Comparison of ENCODE assay signal across 8 cellular contexts in the genomic region with DNA sequence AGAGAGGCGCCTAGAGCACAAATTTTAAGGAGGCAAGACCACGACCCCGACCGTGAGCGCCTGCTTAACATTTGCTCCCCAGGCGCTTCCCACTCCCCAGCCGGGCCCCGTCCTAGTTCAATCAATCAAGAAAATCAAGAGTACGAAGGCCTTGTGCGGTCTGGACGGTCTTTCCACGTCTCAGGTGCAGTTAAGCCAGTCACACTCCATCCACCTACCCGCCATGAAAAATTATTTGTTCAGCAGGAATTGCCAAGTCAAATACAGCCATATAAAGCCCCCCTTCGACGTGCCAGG. TPM values are rescaled to one million over a fixed set of nuclear protein-coding genes. Genes with fewer than 3 reads are reported as not detected.
DNase-seq lines count a peak whose midpoint lies in the region; ATAC-seq and TF ChIP-seq lines count a peak whose summit lies in the region.

No MANE protein-coding gene starts in this region.

- no CpG with 5 or more reads among the region's 15 CpGs for WGBS in neuronal stem cell (ENCODE audit: extremely low coverage in 2 of 2, insufficient read length in 2 of 2, insufficient replicate concordance in 1 of 2), 2 donors

- H3K36me3 ChIP-seq in Panc1 (ENCODE audit: control insufficient read depth, insufficient read depth, low read length) = no peaks in the 10 kb centered on the region; the same call in 1 of the 2 replicates
- H3K36me3 ChIP-seq in neuronal stem cell (replicated peaks in 1 of 2; ENCODE audit: control insufficient read depth in 2 of 2, insufficient read depth in 2 of 2, low read length in 2 of 2) = peaks cover 2 to 24% of the 10 kb centered on the region in 2 donors

- ATAC-seq in Panc1 = peak; percentile 2; the same call in 1 of the 2 replicates
- ATAC-seq in esophagus mucosa = peak; percentile 26

- H2BK12ac ChIP-seq in neuronal stem cell (ENCODE audit: low read length) = peak overlapping the region; percentile 4

- H3K4me2 ChIP-seq in neuronal stem cell (ENCODE audit: insufficient read depth, low read length, poor library complexity, severe bottlenecking) = peak overlapping the region; percentile 85

- H3K27me3 ChIP-seq in Panc1 (ENCODE audit: control insufficient read depth, insufficient read depth, low read length) = no peaks in the 10 kb centered on the region
- no peaks in the 10 kb centered on the region for H3K27me3 ChIP-seq in neuronal stem cell (ENCODE audit: control insufficient read depth in 3 of 3, insufficient read depth in 3 of 3, low read depth in 1 of 3, low read length in 3 of 3)

- no peak overlapping the region for H4K8ac ChIP-seq in neuronal stem cell (ENCODE audit: low read depth, low read length)

- CTCF ChIA-PET in Panc1 (lab: Charles Lee) = no interaction called here

- POLR2A ChIA-PET in Panc1 (lab: Charles Lee) = no interaction called here

- peak overlapping the region; percentile 99 for H3K18ac ChIP-seq in neuronal stem cell (ENCODE audit: low read length)

- H3K23ac ChIP-seq in neuronal stem cell (ENCODE audit: low read depth, low read length, poor library complexity) = peak overlapping the region; percentile 80

- H3K4ac ChIP-seq in neuronal stem cell (ENCODE audit: low read length) = no peak overlapping the region

- peaks cover 2% of the 10 kb centered on the region for H3K79me1 ChIP-seq in neuronal stem cell (ENCODE audit: low read depth, low read length)

- no peak for TF ChIP-seq CTCF in Panc1 (IDR thresholded peaks at IDR 0.05)
- no peak for TF ChIP-seq CTCF in GM10266 (IDR thresholded peaks at IDR 0.05; ENCODE audit: control insufficient read depth, insufficient read depth, low read depth, missing control alignments)

- H2BK15ac ChIP-seq in neuronal stem cell (ENCODE audit: low read length) = peak overlapping the region; percentile 84

- H2AK5ac ChIP-seq in neuronal stem cell (ENCODE audit: low read depth, low read length) = no peak overlapping the region

- peak overlapping the region; percentile 91 for H2BK120ac ChIP-seq in neuronal stem cell (ENCODE audit: low read depth, low read length)

- H2AFZ ChIP-seq in neuronal stem cell (ENCODE audit: low read length) = peak overlapping the region; percentile 98

- H3K27ac ChIP-seq in Panc1 (ENCODE audit: low read length) (peak overlapping the region; percentile 95), neuronal stem cell (replicated peaks; ENCODE audit: low read length) (peak overlapping the region; percentile 88)

- peak; percentile 40 for DNase-seq in NCI-H1417 treated with DMSO at 0.1 percent for 48 hours (lab: John Stamatoyannopoulos, UW)
- no peak for DNase-seq in NCI-H1417 (lab: John Stamatoyannopoulos, UW)
- DNase-seq in Panc1 (ENCODE audit: low read depth, low spot score) = no peak
- DNase-seq in neuronal stem cell (ENCODE audit: low spot score) = no peak
- no peak for DNase-seq in SIG-M5 (lab: John Stamatoyannopoulos, UW)
- DNase-seq in NCI-H187 treated with DMSO at 0.1 percent for 48 hours (lab: John Stamatoyannopoulos, UW) = no peak
- no peak for DNase-seq in GM10266 (ENCODE audit: extremely low spot score)

- no peak overlapping the region for H4K91ac ChIP-seq in neuronal stem cell (ENCODE audit: low read depth, low read length, poor library complexity)

- no TSS peak for BruUV-seq in Panc1 (replicated peaks; lab: Mats Ljungman, UMichigan)

- H3K4me1 ChIP-seq in Panc1 (ENCODE audit: control insufficient read depth, insufficient read depth, low read length) = peaks cover 9% of the 10 kb centered on the region; the same call in 1 of the 2 replicates
- H3K4me1 ChIP-seq in neuronal stem cell (ENCODE audit: control insufficient read depth in 2 of 2, insufficient read depth in 1 of 2, low read depth in 1 of 2, low read length in 2 of 2) = no peaks in the 10 kb centered on the region

- peak overlapping the region; percentile 89 for H3K14ac ChIP-seq in neuronal stem cell (ENCODE audit: low read length)

- intact Hi-C loops in Panc1 (cut with micrococcal nuclease; ENCODE audit: unreplicated experiment) = no loop called here

- peak overlapping the region; percentile 93 for H3K9ac ChIP-seq in neuronal stem cell (ENCODE audit: low read depth, low read length, poor library complexity)

- H3K9me3 ChIP-seq in Panc1 (ENCODE audit: control insufficient read depth, insufficient read depth, low read depth, low read length) (no peaks in the 10 kb centered on the region), neuronal stem cell (replicated peaks in 1 of 2; ENCODE audit: control insufficient read depth in 2 of 2, insufficient read depth in 1 of 2, low read depth in 1 of 2, low read length in 2 of 2) (no peaks in the 10 kb centered on the region)

- H2BK5ac ChIP-seq in neuronal stem cell (ENCODE audit: low read length) = peak overlapping the region; percentile 95

- in situ Hi-C loops in Panc1 (cut with HindIII; ENCODE audit: low pct_unique_long_range_greater_than_20kb, low sequenced_read_pairs) = no loop called here

- H3K4me3 ChIP-seq in Panc1 (ENCODE audit: low read depth in 2 of 2, low read length in 2 of 2) = peak overlapping the region; percentile 77 to 94
- peak overlapping the region; percentile 96 for H3K4me3 ChIP-seq in neuronal stem cell (ENCODE audit: low read length in 2 of 2)

RNA-seq across cellular contexts. Expression of gene LRR1, which starts 0.6 kb away (rescaled TPM):
- total RNA-seq in Panc1 (2021; ENCODE audit: unreplicated experiment) = 23.3 TPM
- polyA plus RNA-seq in Panc1 (2012; ENCODE audit: insufficient read length) = 11.6 TPM
- total RNA-seq in esophagus mucosa = 10.3 TPM
- polyA plus RNA-seq in neuronal stem cell (2013, experiment 1 of 2) = 23.7 TPM
- polyA plus RNA-seq in neuronal stem cell (2013, experiment 2 of 2) = 23.4 TPM

RNA-seq across cellular contexts. Expression of gene RPS29, which starts 11.9 kb away (rescaled TPM):
- total RNA-seq in Panc1 (2021; ENCODE audit: unreplicated experiment) = 866 TPM
- polyA plus RNA-seq in Panc1 (2012; ENCODE audit: insufficient read length) = 1,233 TPM
- 1,410 TPM for total RNA-seq in esophagus mucosa
- polyA plus RNA-seq in neuronal stem cell (2013, experiment 1 of 2) = 16,171 TPM
- 16,443 TPM for polyA plus RNA-seq in neuronal stem cell (2013, experiment 2 of 2)

RNA-seq across cellular contexts. Expression of gene RPL36AL, which starts 22.3 kb away (rescaled TPM):
- 136 TPM for total RNA-seq in Panc1 (2021; ENCODE audit: unreplicated experiment)
- polyA plus RNA-seq in Panc1 (2012; ENCODE audit: insufficient read length) = 167 TPM
- total RNA-seq in esophagus mucosa = 129 TPM
- polyA plus RNA-seq in neuronal stem cell (2013, experiment 1 of 2) = 374 TPM
- 373 TPM for polyA plus RNA-seq in neuronal stem cell (2013, experiment 2 of 2)

RNA-seq across cellular contexts. Expression of gene MGAT2, which starts 22.5 kb away (rescaled TPM):
- total RNA-seq in Panc1 (2021; ENCODE audit: unreplicated experiment) (51.4 TPM), esophagus mucosa (15.1 TPM)
- 24.6 TPM for polyA plus RNA-seq in Panc1 (2012; ENCODE audit: insufficient read length)
- polyA plus RNA-seq in neuronal stem cell (2013, experiment 1 of 2) = 19.5 TPM
- polyA plus RNA-seq in neuronal stem cell (2013, experiment 2 of 2) = 19.8 TPM

RNA-seq across cellular contexts. Expression of gene DNAAF2, which starts 36.9 kb away (rescaled TPM):
- total RNA-seq in Panc1 (2021; ENCODE audit: unreplicated experiment) (8.2 TPM), esophagus mucosa (5.7 TPM)
- polyA plus RNA-seq in Panc1 (2012; ENCODE audit: insufficient read length) = 8.3 TPM
- 17.1 TPM for polyA plus RNA-seq in neuronal stem cell (2013, experiment 1 of 2)
- polyA plus RNA-seq in neuronal stem cell (2013, experiment 2 of 2) = 17.1 TPM
